ENCODE assay signal across 2 cellular contexts in genomic region chr1:16449065-16449464, GRCh38.
TF ChIP-seq lines count a peak whose summit lies in the region.

No MANE protein-coding gene starts in this region.

TF ChIP-seq in IMR-90, 13 proteins besides CTCF, POLR2A, EP300 and RAD21:
- TF ChIP-seq CHD1 (IDR thresholded peaks at IDR 0.05; ENCODE audit: low read depth, low read length): no peak
- TF ChIP-seq USF2 (IDR thresholded peaks at IDR 0.05; ENCODE audit: low read depth, low read length): no peak
- no peak for TF ChIP-seq MXI1 (IDR thresholded peaks at IDR 0.05; ENCODE audit: borderline replicate concordance, low read depth, low read length)
- no peak for TF ChIP-seq MAZ (IDR thresholded peaks at IDR 0.05; ENCODE audit: borderline replicate concordance, low read depth, low read length)
- TF ChIP-seq CEBPB (IDR thresholded peaks at IDR 0.05; ENCODE audit: low read depth, low read length): no peak
- TF ChIP-seq ELK1 (IDR thresholded peaks at IDR 0.05; ENCODE audit: borderline replicate concordance, low read depth, low read length): no peak
- no peak for TF ChIP-seq NFE2L2 (IDR thresholded peaks at IDR 0.05; ENCODE audit: low read depth, low read length)
- no peak for TF ChIP-seq FOS (IDR thresholded peaks at IDR 0.05; ENCODE audit: low read depth, low read length)
- TF ChIP-seq MAFK (IDR thresholded peaks at IDR 0.05; ENCODE audit: low read depth, low read length): no peak
- no peak for TF ChIP-seq SMC3 (IDR thresholded peaks at IDR 0.05; ENCODE audit: low read depth, low read length)
- TF ChIP-seq RCOR1 (IDR thresholded peaks at IDR 0.05; ENCODE audit: insufficient replicate concordance, low read length): no peak
- TF ChIP-seq RFX5 (IDR thresholded peaks at IDR 0.05; ENCODE audit: low read depth, low read length): no peak

TF ChIP-seq in GM12878, 131 proteins besides CTCF, POLR2A, EP300 and RAD21:
- TF ChIP-seq CHD1 (IDR thresholded peaks at IDR 0.05; ENCODE audit: low read depth, low read length): no peak
- TF ChIP-seq EZH2 (IDR thresholded peaks at IDR 0.05; ENCODE audit: borderline replicate concordance, control insufficient read depth, low read depth, low read length): no peak
